2 cellular contexts compared by ENCODE assay signal in genomic region chr3:126728680-126729079, GRCh38.
TF ChIP-seq lines count a peak whose summit lies in the region.

No MANE protein-coding gene starts in this region.

TF ChIP-seq in HepG2, 621 proteins besides CTCF, POLR2A, EP300 and RAD21:
- TF ChIP-seq MAFK (conservative IDR thresholded peaks at IDR 0.05 in 1 of 2, IDR thresholded peaks at IDR 0.05 in 1 of 2; ENCODE audit: low read length in 2 of 2): peak; percentile 41 to 78; a peak in 3 of 4 replicates
- no peak for TF ChIP-seq BRF2 (CRISPR knock-in tag; IDR thresholded peaks at IDR 0.05)
- TF ChIP-seq MAFF (IDR thresholded peaks at IDR 0.05; ENCODE audit: low read depth, low read length): peak; percentile 52; the same call in 1 of the 2 replicates

TF ChIP-seq in K562, 482 proteins besides CTCF, POLR2A, EP300 and RAD21:
- TF ChIP-seq POLR3A (IDR thresholded peaks at IDR 0.05; ENCODE audit: borderline replicate concordance, extremely low read depth, insufficient read depth, insufficient read length) (no peak), MAFG (tag; conservative IDR thresholded peaks at IDR 0.05) (peak; percentile 28; the same call in 1 of the 2 replicates), MAFF (IDR thresholded peaks at IDR 0.05; ENCODE audit: low read length) (peak; percentile 6; the same call in 1 of the 2 replicates), ZNF316 (IDR thresholded peaks at IDR 0.05) (peak; percentile 86), C11orf30 (IDR thresholded peaks at IDR 0.05; ENCODE audit: low read depth) (peak; percentile 57; the same call in 1 of the 2 replicates)
